28 cellular contexts compared by ENCODE assay signal in genomic region chr7:7236041-7236440, GRCh38. TPM values are rescaled to one million over a fixed set of nuclear protein-coding genes. Genes with fewer than 3 reads are reported as not detected.
DNase-seq lines count a peak whose midpoint lies in the region; ATAC-seq and TF ChIP-seq lines count a peak whose summit lies in the region.
"Had no signal": no experiment of that assay in that cellular context is flagged by ENCODE, and none has a peak within 500 bp of the region (broad histone marks: within the 10 kb centered on the region; RNA-seq: fewer than 3 reads in every experiment).

No MANE protein-coding gene starts in this region.

- no peaks in the 10 kb centered on the region for H3K27me3 Mint-ChIP-seq in stimulated activated naive CD8-positive, alpha-beta T cell treated with anti-CD3 and anti-CD28 coated beads, Interleukin-15, amount 100 ng/mL, for 72 hours
- H3K27me3 Mint-ChIP-seq in WTC11 (ENCODE audit: low read depth) = no peaks in the 10 kb centered on the region
- H3K27me3 Mint-ChIP-seq: activated naive CD4-positive, alpha-beta T cell treated with anti-CD3 and anti-CD28 coated beads, Interleukin-2, amount 10 ng/mL, durations not matched to agents 7 days and 5 days; effector memory CD8-positive, alpha-beta T cell had no signal

- TF ChIP-seq CTCF in WTC11 (IDR thresholded peaks at IDR 0.05) = no peak

- peaks cover 33% of the 10 kb centered on the region for H3K36me3 Mint-ChIP-seq in WTC11

- no peak for DNase-seq in stimulated activated naive CD8-positive, alpha-beta T cell treated with anti-CD3 and anti-CD28 coated beads, Interleukin-15, amount 100 ng/mL, for 72 hours
- DNase-seq in stimulated activated naive CD8-positive, alpha-beta T cell treated with anti-CD3 and anti-CD28 coated beads, Interleukin-15, Interleukin-2, amounts not matched to agents 100 U/mL and 50 U/mL, for 24 hours = no peak
- DNase-seq in WTC11 (ENCODE audit: low spot score) (no peak), kidney tubule cell (ENCODE audit: low spot score) (peak; percentile 15), RKO (ENCODE audit: low spot score) (no peak), NCI-H1694 (lab: John Stamatoyannopoulos, UW) (no peak)
- DNase-seq: ACHN; activated CD8-positive, alpha-beta memory T cell treated with anti-CD3 and anti-CD28 coated beads, Interleukin-2, amount 50 U/mL, for 4 hours; activated naive CD4-positive, alpha-beta T cell treated with anti-CD3 and anti-CD28 coated beads, Interleukin-2, amount 10 ng/mL, durations not matched to agents 7 days and 5 days; anterior cingulate cortex; colonic mucosa; DMS53; effector memory CD8-positive, alpha-beta T cell; HCEC 1CT; left ventricle myocardium inferior; midbrain; natural killer cell; NCI-H1105; NCI-H2029; NCI-H69; retina; small intestine; stimulated activated CD4-positive, alpha-beta T cell treated with anti-CD3 and anti-CD28 coated beads, Interleukin-1b, Interleukin-23, amount 100 ng/mL, for 48 hours; upper lobe of left lung; WERI-Rb-1 had no signal

- H3K9me3 Mint-ChIP-seq in stimulated activated naive CD8-positive, alpha-beta T cell treated with anti-CD3 and anti-CD28 coated beads, Interleukin-15, amount 100 ng/mL, for 72 hours = peaks cover 13 to 15% of the 10 kb centered on the region in 2 donors
- peaks cover 7% of the 10 kb centered on the region for H3K9me3 Mint-ChIP-seq in WTC11
- H3K9me3 Mint-ChIP-seq: effector memory CD8-positive, alpha-beta T cell had no signal

- CTCF ChIA-PET in WTC11 (lab: Charles Lee) = interaction anchor here (1.4 kb wide), 1 partner anchor 133 kb away, joined by 4 read pairs; no protein-coding TSS in a partner anchor

- POLR2A ChIA-PET in WTC11 (lab: Charles Lee) = no interaction called here

- ATAC-seq in stimulated activated naive CD8-positive, alpha-beta T cell treated with anti-CD3 and anti-CD28 coated beads, Interleukin-15, amount 100 ng/mL, for 72 hours = no peak
- ATAC-seq in stimulated activated naive CD8-positive, alpha-beta T cell treated with anti-CD3 and anti-CD28 coated beads, Interleukin-15, Interleukin-2, amounts not matched to agents 100 U/mL and 50 U/mL, for 24 hours = no peak
- no peak for ATAC-seq in WTC11
- ATAC-seq in GM19455 (IDR thresholded peaks at IDR 0.05; ENCODE audit: unreplicated experiment) = no peak
- no peak for ATAC-seq in GM18858 (IDR thresholded peaks at IDR 0.05; ENCODE audit: unreplicated experiment)
- ATAC-seq: effector memory CD8-positive, alpha-beta T cell; gastroesophageal sphincter; natural killer cell had no signal

- peaks cover 40% of the 10 kb centered on the region for H3K4me1 Mint-ChIP-seq in stimulated activated naive CD8-positive, alpha-beta T cell treated with anti-CD3 and anti-CD28 coated beads, Interleukin-15, amount 100 ng/mL, for 72 hours
- peaks cover 76% of the 10 kb centered on the region for H3K4me1 Mint-ChIP-seq in WTC11

- H3K27ac Mint-ChIP-seq in stimulated activated naive CD8-positive, alpha-beta T cell treated with anti-CD3 and anti-CD28 coated beads, Interleukin-15, amount 100 ng/mL, for 72 hours = peak overlapping the region; percentile 21 to 30
- H3K27ac Mint-ChIP-seq in WTC11 = peak overlapping the region; percentile 93
- H3K27ac Mint-ChIP-seq: activated naive CD4-positive, alpha-beta T cell treated with anti-CD3 and anti-CD28 coated beads, Interleukin-2, amount 10 ng/mL, durations not matched to agents 7 days and 5 days had no signal

- no peak overlapping the region for H3K4me3 Mint-ChIP-seq in stimulated activated naive CD8-positive, alpha-beta T cell treated with anti-CD3 and anti-CD28 coated beads, Interleukin-15, amount 100 ng/mL, for 72 hours
- H3K4me3 Mint-ChIP-seq in WTC11 = no peak overlapping the region
- H3K4me3 Mint-ChIP-seq: activated naive CD4-positive, alpha-beta T cell treated with anti-CD3 and anti-CD28 coated beads, Interleukin-2, amount 10 ng/mL, durations not matched to agents 7 days and 5 days; effector memory CD8-positive, alpha-beta T cell; natural killer cell had no signal

TF ChIP-seq in WTC11, 78 proteins besides CTCF, POLR2A, EP300 and RAD21:
- TF ChIP-seq CBFB (CRISPR knock-in tag; IDR thresholded peaks at IDR 0.05; ENCODE audit: low read depth) (no peak), TP53 (CRISPR knock-in tag; IDR thresholded peaks at IDR 0.05) (no peak), ZNF232 (CRISPR knock-in tag; IDR thresholded peaks at IDR 0.05) (no peak), TCF7 (CRISPR knock-in tag; IDR thresholded peaks at IDR 0.05; ENCODE audit: low read depth) (no peak), ZNF138 (CRISPR knock-in tag; conservative IDR thresholded peaks at IDR 0.05) (no peak), MXD4 (CRISPR knock-in tag; IDR thresholded peaks at IDR 0.05; ENCODE audit: borderline replicate concordance) (no peak), E2F1 (CRISPR knock-in tag; IDR thresholded peaks at IDR 0.05) (no peak), ZNF317 (CRISPR knock-in tag; IDR thresholded peaks at IDR 0.05; ENCODE audit: borderline replicate concordance, low read depth) (no peak), CREM (CRISPR knock-in tag; IDR thresholded peaks at IDR 0.05) (no peak), CREB1 (CRISPR knock-in tag; IDR thresholded peaks at IDR 0.05) (no peak), NR1H2 (CRISPR knock-in tag; IDR thresholded peaks at IDR 0.05) (no peak), SP1 (CRISPR knock-in tag; conservative IDR thresholded peaks at IDR 0.05) (no peak), FOXP4 (CRISPR knock-in tag; IDR thresholded peaks at IDR 0.05) (no peak), E2F5 (CRISPR knock-in tag; IDR thresholded peaks at IDR 0.05) (no peak), ZNF416 (CRISPR knock-in tag; IDR thresholded peaks at IDR 0.05) (no peak), RELA (CRISPR knock-in tag; IDR thresholded peaks at IDR 0.05; ENCODE audit: borderline replicate concordance) (no peak)
TF ChIP-seq in WTC11: peak in this region for 0.

RNA-seq across cellular contexts. Expression of gene C1GALT1, which starts 53.7 kb away (rescaled TPM):
- 106 to 114 TPM (median 107 TPM) in 3 replicates for total RNA-seq in WTC11 (2021)
